ENCODE assay signal across 13 cellular contexts in genomic region chrX:24920769-24921168, GRCh38.
DNase-seq lines count a peak whose midpoint lies in the region; ATAC-seq lines count a peak whose summit lies in the region.
"Had no signal": no experiment of that assay in that cellular context is flagged by ENCODE, and none has a peak within 500 bp of the region (broad histone marks: within the 10 kb centered on the region; RNA-seq: fewer than 3 reads in every experiment).

No MANE protein-coding gene starts in this region.

- DNase-seq in SHP77 (lab: John Stamatoyannopoulos, UW): no peak
- DNase-seq in T-helper 9 cell: no peak
- no peak for DNase-seq in sciatic nerve (ENCODE audit: low spot score)
- DNase-seq in DMS114 treated with DMSO at 0.1 percent for 48 hours (lab: John Stamatoyannopoulos, UW; ENCODE audit: unreplicated experiment): no peak
- DNase-seq: left ventricle myocardium inferior, NCI-H1092, NCI-H2171, stomach had no signal

- ATAC-seq in GM18499 (IDR thresholded peaks at IDR 0.05; ENCODE audit: insufficient read depth, unreplicated experiment) (peak; percentile 79), GM19043 (IDR thresholded peaks at IDR 0.05; ENCODE audit: low read depth, unreplicated experiment) (peak; percentile 47), HG02798 (IDR thresholded peaks at IDR 0.05; ENCODE audit: poor library complexity, unreplicated experiment) (peak; percentile 60), HG03469 (IDR thresholded peaks at IDR 0.05; ENCODE audit: unreplicated experiment) (peak; percentile 62), sciatic nerve (no peak)
- ATAC-seq: activated CD4-positive, CD25-positive, alpha-beta regulatory T cell treated with anti-CD3 and anti-CD28 coated beads, Interleukin-2, amount 50 U/mL, for 24 hours had no signal

- intact Hi-C loops in sciatic nerve (cut with DNase I): no loop called here
